1 cellular context compared by ENCODE assay signal in genomic region chr4:8200302-8200975, GRCh38.
TF ChIP-seq lines count a peak whose summit lies in the region.

No MANE protein-coding gene starts in this region.

TF ChIP-seq in HepG2, 621 proteins besides CTCF, POLR2A, EP300 and RAD21 (continued from another document and continues in another):
- 0 out of 2 replicates have a peak, but pooled peaks have one; percentile 51 for TF ChIP-seq PCBP1 (IDR thresholded peaks at IDR 0.05; ENCODE audit: borderline replicate concordance, low read depth, low read length)
- peak in 1 of 2 experiments; percentile 95; a peak in 2 of 4 replicates for TF ChIP-seq ATF4 (CRISPR knock-in tag; IDR thresholded peaks at IDR 0.05)
- no peak for TF ChIP-seq FOXK2 (IDR thresholded peaks at IDR 0.05)
- TF ChIP-seq DPF2 (CRISPR knock-in tag; IDR thresholded peaks at IDR 0.05; ENCODE audit: borderline replicate concordance, low read depth) = no peak
- TF ChIP-seq ZNF510 (CRISPR knock-in tag; IDR thresholded peaks at IDR 0.05; ENCODE audit: low read depth) = no peak
- no peak for TF ChIP-seq REST (IDR thresholded peaks at IDR 0.05; ENCODE audit: borderline replicate concordance in 1 of 2, low read depth in 1 of 2, low read length in 2 of 2)
- 0 out of 2 replicates have a peak, but pooled peaks have one; percentile 47 for TF ChIP-seq ZNF543 (CRISPR knock-in tag; IDR thresholded peaks at IDR 0.05)
- no peak for TF ChIP-seq MIER2 (CRISPR knock-in tag; IDR thresholded peaks at IDR 0.05)
- peak; percentile 49; the same call in 1 of the 2 replicates for TF ChIP-seq MAX (IDR thresholded peaks at IDR 0.05)
- no peak for TF ChIP-seq HNRNPL (IDR thresholded peaks at IDR 0.05; ENCODE audit: low read depth, low read length)
- TF ChIP-seq ZNF768 (CRISPR knock-in tag; IDR thresholded peaks at IDR 0.05) = peak; percentile 9; the same call in 1 of the 2 replicates
- peak; percentile 85 for TF ChIP-seq ZNF629 (CRISPR knock-in tag; conservative IDR thresholded peaks at IDR 0.05)
- TF ChIP-seq TBX3 (IDR thresholded peaks at IDR 0.05; ENCODE audit: borderline replicate concordance) = no peak
- TF ChIP-seq ZBTB38 (CRISPR knock-in tag; IDR thresholded peaks at IDR 0.05) = 0 out of 2 replicates have a peak, but pooled peaks have one; percentile 7
- no peak for TF ChIP-seq FOXA1 (IDR thresholded peaks at IDR 0.05)
- TF ChIP-seq FOXA1 (CRISPR knock-in tag; IDR thresholded peaks at IDR 0.05) = peak; percentile 78
- no peak for TF ChIP-seq ZIK1 (CRISPR knock-in tag; IDR thresholded peaks at IDR 0.05; ENCODE audit: borderline replicate concordance, low read depth)
- TF ChIP-seq NFIC (IDR thresholded peaks at IDR 0.05; ENCODE audit: low read length) = no peak
- TF ChIP-seq MXD3 (CRISPR knock-in tag; IDR thresholded peaks at IDR 0.05) = 0 out of 2 replicates have a peak, but pooled peaks have one; percentile 27
- TF ChIP-seq CEBPG (CRISPR knock-in tag; IDR thresholded peaks at IDR 0.05) = peak; percentile 87
- TF ChIP-seq CEBPB (IDR thresholded peaks at IDR 0.05; ENCODE audit: borderline replicate concordance, low read depth, low read length) = 0 out of 2 replicates have a peak, but pooled peaks have one; percentile 25
- 0 out of 2 replicates have a peak, but pooled peaks have one; percentile 11 for TF ChIP-seq ZNF773 (CRISPR knock-in tag; IDR thresholded peaks at IDR 0.05; ENCODE audit: borderline replicate concordance)
- peak; percentile 39; the same call in 1 of the 2 replicates for TF ChIP-seq UBTF (CRISPR knock-in tag; IDR thresholded peaks at IDR 0.05)
- peak; percentile 1 for TF ChIP-seq AGO2 (optimal IDR thresholded peaks at IDR 0.05; ENCODE audit: low read depth, low read length)
- TF ChIP-seq MEIS2 (CRISPR knock-in tag; IDR thresholded peaks at IDR 0.05) = peak; percentile 23; the same call in 1 of the 2 replicates
- no peak for TF ChIP-seq TOPORS (CRISPR knock-in tag; IDR thresholded peaks at IDR 0.05)
- no peak for TF ChIP-seq TP53 (CRISPR knock-in tag; conservative IDR thresholded peaks at IDR 0.05)
- TF ChIP-seq E2F5 (CRISPR knock-in tag; conservative IDR thresholded peaks at IDR 0.05) = no peak
- TF ChIP-seq CREM (IDR thresholded peaks at IDR 0.05) = no peak
- TF ChIP-seq CREM (CRISPR knock-in tag; IDR thresholded peaks at IDR 0.05) = no peak
- TF ChIP-seq EHMT2 (IDR thresholded peaks at IDR 0.05; ENCODE audit: borderline replicate concordance, low read depth, low read length) = no peak
- 0 out of 2 replicates have a peak, but pooled peaks have one; percentile 31 for TF ChIP-seq ZNF275 (CRISPR knock-in tag; IDR thresholded peaks at IDR 0.05; ENCODE audit: borderline replicate concordance)
- TF ChIP-seq SP1 (IDR thresholded peaks at IDR 0.05) = no peak
- 0 out of 2 replicates have a peak, but pooled peaks have one; percentile 21 for TF ChIP-seq SP1 (CRISPR knock-in tag; IDR thresholded peaks at IDR 0.05)
- TF ChIP-seq ZNF567 (CRISPR knock-in tag; IDR thresholded peaks at IDR 0.05; ENCODE audit: borderline replicate concordance) = no peak
- TF ChIP-seq ZBTB10 (CRISPR knock-in tag; IDR thresholded peaks at IDR 0.05; ENCODE audit: borderline replicate concordance) = no peak
- TF ChIP-seq SRSF9 (IDR thresholded peaks at IDR 0.05; ENCODE audit: borderline replicate concordance, insufficient read depth, low read depth, low read length, poor library complexity, severe bottlenecking) = no peak
- no peak for TF ChIP-seq BCLAF1 (IDR thresholded peaks at IDR 0.05)
- TF ChIP-seq ZNF263 (CRISPR knock-in tag; IDR thresholded peaks at IDR 0.05) = no peak; the same call in 1 of the 2 replicates
- TF ChIP-seq NR2F6 (IDR thresholded peaks at IDR 0.05) = no peak
- no peak for TF ChIP-seq NR2F6 (CRISPR knock-in tag; IDR thresholded peaks at IDR 0.05)
- TF ChIP-seq ZNF24 (IDR thresholded peaks at IDR 0.05) = no peak
- TF ChIP-seq ESRRA (CRISPR knock-in tag; IDR thresholded peaks at IDR 0.05; ENCODE audit: low read depth) = 0 out of 2 replicates have a peak, but pooled peaks have one; percentile 24
- TF ChIP-seq ZNF282 (IDR thresholded peaks at IDR 0.05; ENCODE audit: partially characterized antibody) = no peak
- TF ChIP-seq MAZ (IDR thresholded peaks at IDR 0.05; ENCODE audit: borderline replicate concordance, low read depth, low read length) = no peak
- peak; percentile 67; the same call in 1 of the 2 replicates for TF ChIP-seq MAZ (CRISPR knock-in tag; IDR thresholded peaks at IDR 0.05; ENCODE audit: low read depth)
- TF ChIP-seq ZNF570 (CRISPR knock-in tag; IDR thresholded peaks at IDR 0.05; ENCODE audit: borderline replicate concordance) = no peak
